ENCODE assay signal across 8 cellular contexts in the genomic region with DNA sequence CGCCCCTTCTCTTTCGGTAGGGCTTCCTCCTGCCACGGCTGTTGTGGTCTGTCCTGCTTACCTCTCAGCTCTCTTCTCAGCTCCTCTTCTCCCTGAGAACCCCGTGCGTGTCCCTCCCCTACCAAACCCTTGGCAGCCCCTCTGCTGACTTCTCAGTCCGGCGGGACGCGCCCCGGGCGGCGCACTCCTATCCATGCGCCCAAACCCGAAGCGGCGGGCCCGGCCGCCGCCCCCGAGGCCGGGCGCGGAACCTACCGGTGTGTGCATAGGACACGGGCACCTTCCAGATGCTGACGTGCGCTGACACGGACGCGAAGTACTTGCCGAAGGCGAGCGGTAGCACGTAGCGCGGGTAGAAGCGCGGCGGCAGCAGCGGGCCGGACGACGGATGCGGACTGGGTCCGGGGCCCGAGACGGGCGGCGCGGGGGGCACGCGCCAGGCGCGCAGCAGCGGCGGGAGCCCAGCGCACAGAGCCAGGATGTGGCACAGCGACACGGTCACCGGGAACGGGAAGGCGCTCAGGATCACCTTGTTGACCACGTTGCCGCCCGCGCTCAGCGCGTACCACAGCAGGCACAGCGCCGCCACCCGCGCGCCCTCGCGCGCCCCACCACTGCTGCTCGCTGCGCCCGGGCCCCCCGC. TPM values are rescaled to one million over a fixed set of nuclear protein-coding genes. Genes with fewer than 3 reads are reported as not detected.
DNase-seq lines count a peak whose midpoint lies in the region; ATAC-seq and FAIRE-seq lines count a peak whose summit lies in the region.

No MANE protein-coding gene starts in this region.

- H3K9ac ChIP-seq in mucosa of rectum (ENCODE audit: low read depth in 1 of 2, low read length in 2 of 2): peak overlapping the region; percentile 79 to 85

- H3K27me3 ChIP-seq in mucosa of rectum (ENCODE audit: control insufficient read depth in 2 of 2, insufficient read depth in 2 of 2, low read length in 2 of 2): no peaks in the 10 kb centered on the region
- H3K27me3 ChIP-seq in aorta (ENCODE audit: control insufficient read depth in 1 of 2, insufficient read depth in 2 of 2, low read length in 1 of 2): no peaks in the 10 kb centered on the region

- H3K9me3 Mint-ChIP-seq in activated CD4-positive, alpha-beta T cell treated with anti-CD3 and anti-CD28 coated beads for 36 hours (ENCODE audit: low read depth): no peaks in the 10 kb centered on the region

- H3K27ac Mint-ChIP-seq in activated CD4-positive, alpha-beta T cell treated with anti-CD3 and anti-CD28 coated beads for 36 hours: peak overlapping the region; percentile 79

- H3K4me1 ChIP-seq in mucosa of rectum (ENCODE audit: control insufficient read depth in 2 of 2, insufficient read depth in 2 of 2, low read length in 2 of 2): peaks cover 21 to 26% of the 10 kb centered on the region in 2 donors
- no peaks in the 10 kb centered on the region for H3K4me1 ChIP-seq in aorta (ENCODE audit: control insufficient read depth in 1 of 2, insufficient read depth in 2 of 2, low read length in 2 of 2)

- WGBS in aorta, 2 donors: 1 to 2% methylated on average over 45 to 80 of the region's 80 CpGs

- peaks cover 58% of the 10 kb centered on the region for H3K36me3 Mint-ChIP-seq in activated CD4-positive, alpha-beta T cell treated with anti-CD3 and anti-CD28 coated beads for 36 hours (ENCODE audit: low read depth)

- H3K27me3 Mint-ChIP-seq in activated CD4-positive, alpha-beta T cell treated with anti-CD3 and anti-CD28 coated beads for 36 hours: no peaks in the 10 kb centered on the region

- POLR2A ChIA-PET in activated CD4-positive, alpha-beta T cell treated with anti-CD3 and anti-CD28 coated beads for 36 hours (lab: Charles Lee): interaction anchor here (0.5 to 2.5 kb wide), 2 partner anchors 16 to 29 kb away, joined by 4 to 11 read pairs; no protein-coding TSS in a partner anchor

- H3K4me3 ChIP-seq in mucosa of rectum (ENCODE audit: low read length in 2 of 2): peak overlapping the region; percentile 84 to 89
- peak overlapping the region; percentile 61 to 80 for H3K4me3 ChIP-seq in aorta (ENCODE audit: low read length in 2 of 2)

- FAIRE-seq in frontal cortex (lab: Jason Lieb, UNC): no peak

- peak; percentile 70 for DNase-seq in activated CD4-positive, alpha-beta T cell treated with anti-CD3 and anti-CD28 coated beads for 36 hours
- DNase-seq in activated CD4-positive, alpha-beta T cell treated with anti-CD3 and anti-CD28 coated beads, Interleukin-2, amount 50 U/mL, for 4 hours: no peak
- peak; percentile 58 for DNase-seq in RPMI8226
- peak; percentile 52 for DNase-seq in dermis blood vessel endothelial cell
- DNase-seq in aorta: no peak
- DNase-seq in frontal cortex (ENCODE audit: low spot score in 2 of 2): no peak

- CTCF ChIA-PET in activated CD4-positive, alpha-beta T cell treated with anti-CD3 and anti-CD28 coated beads for 36 hours (lab: Charles Lee): interaction anchor here (1.1 to 2.0 kb wide), 2 partner anchors 16 to 29 kb away, joined by 3 to 8 read pairs; a partner anchor contains a TSS

- H3K4me1 Mint-ChIP-seq in activated CD4-positive, alpha-beta T cell treated with anti-CD3 and anti-CD28 coated beads for 36 hours: peaks cover 55% of the 10 kb centered on the region

- H3K4me3 Mint-ChIP-seq in activated CD4-positive, alpha-beta T cell treated with anti-CD3 and anti-CD28 coated beads for 36 hours: peak overlapping the region; percentile 96

- H3K27ac ChIP-seq in mucosa of rectum (ENCODE audit: low read depth in 2 of 2, low read length in 2 of 2): peak overlapping the region; percentile 73 to 84
- H3K27ac ChIP-seq in aorta (ENCODE audit: low read depth in 1 of 2, low read length in 2 of 2): peak overlapping the region in 1 of 2 donors; percentile 34

- H3K9me3 ChIP-seq in mucosa of rectum (ENCODE audit: control insufficient read depth in 2 of 2, low read length in 2 of 2): no peaks in the 10 kb centered on the region
- no peaks in the 10 kb centered on the region for H3K9me3 ChIP-seq in aorta (ENCODE audit: control insufficient read depth, low read length)

- ATAC-seq in activated CD4-positive, alpha-beta T cell treated with anti-CD3 and anti-CD28 coated beads for 36 hours: peak; percentile 36
- ATAC-seq in HG02840 (IDR thresholded peaks at IDR 0.05; ENCODE audit: low FRiP score, unreplicated experiment) (peak; percentile 32), aorta (ENCODE audit: low FRiP score) (no peak)

- intact Hi-C loops in activated CD4-positive, alpha-beta T cell treated with anti-CD3 and anti-CD28 coated beads for 36 hours (cut with DNase I, micrococcal nuclease): loop anchor here (1.0 to 5.0 kb wide), 11 partner anchors 12 to 695 kb away; a partner anchor contains a TSS
- intact Hi-C loops in aorta (cut with DNase I): loop anchor here in 1 of 2 donors (1.0 to 2.0 kb wide), 2 partner anchors 29 to 57 kb away; a partner anchor contains a TSS

- peaks cover 17 to 34% of the 10 kb centered on the region in 2 donors for H3K36me3 ChIP-seq in mucosa of rectum (ENCODE audit: control insufficient read depth in 2 of 2, insufficient read depth in 2 of 2, low read length in 2 of 2)
- no peaks in the 10 kb centered on the region for H3K36me3 ChIP-seq in aorta (ENCODE audit: control insufficient read depth in 1 of 2, insufficient read depth in 2 of 2, low read length in 1 of 2)

RNA-seq across cellular contexts. Expression of a gene that starts 0.4 kb away (rescaled TPM):
- total RNA-seq in activated CD4-positive, alpha-beta T cell treated with anti-CD3 and anti-CD28 coated beads for 36 hours: 10 to 100 TPM; 51.5 to 72.1 TPM
- total RNA-seq in dermis blood vessel endothelial cell: 24.5 and 34.1 TPM in 2 replicates
- total RNA-seq in aorta: 10 to 100 TPM; 33.9 to 37.7 TPM
- polyA plus RNA-seq in aorta: 10 to 100 TPM; 22.5 to 24.5 TPM
- total RNA-seq in frontal cortex: 22.8 TPM

RNA-seq across cellular contexts. Expression of a gene that starts 29.6 kb away (rescaled TPM):
- 10 to 100 TPM; 57.9 to 64.8 TPM for total RNA-seq in activated CD4-positive, alpha-beta T cell treated with anti-CD3 and anti-CD28 coated beads for 36 hours
- total RNA-seq in dermis blood vessel endothelial cell (2.7 and 10.3 TPM in 2 replicates), aorta (10 to 100 TPM; 32.4 to 36.6 TPM), frontal cortex (5.3 TPM)
- 10 to 100 TPM in 1 of 2 donors, 1 to 10 TPM in 1; 5.5 to 17.4 TPM for polyA plus RNA-seq in aorta

RNA-seq across cellular contexts. Expression of a gene that starts 56.2 kb away (rescaled TPM):
- total RNA-seq in activated CD4-positive, alpha-beta T cell treated with anti-CD3 and anti-CD28 coated beads for 36 hours: 10 to 100 TPM; 13.6 to 14.5 TPM
- 5.3 and 5.4 TPM in 2 replicates for total RNA-seq in dermis blood vessel endothelial cell
- total RNA-seq in aorta: 1 to 10 TPM; 8.0 to 8.4 TPM
- 1 to 10 TPM in 1 of 2 donors, under 1 TPM in 1; 0.75 to 2.6 TPM for polyA plus RNA-seq in aorta
- 3.7 TPM for total RNA-seq in frontal cortex

Comparison
In these comparisons a context has a peak if more than half of its experiments do, and no peak if none do; other contexts are left out.
1. DNase-seq: peak in activated CD4-positive, alpha-beta T cell treated with anti-CD3 and anti-CD28 coated beads for 36 hours (single experiment), RPMI8226 (single experiment) and dermis blood vessel endothelial cell (single experiment); none in activated CD4-positive, alpha-beta T cell treated with anti-CD3 and anti-CD28 coated beads, Interleukin-2, amount 50 U/mL, for 4 hours (0 of 2), aorta (0 of 2) and frontal cortex (0 of 2).